Comparison of ENCODE assay signal across 16 cellular contexts in the genomic region with DNA sequence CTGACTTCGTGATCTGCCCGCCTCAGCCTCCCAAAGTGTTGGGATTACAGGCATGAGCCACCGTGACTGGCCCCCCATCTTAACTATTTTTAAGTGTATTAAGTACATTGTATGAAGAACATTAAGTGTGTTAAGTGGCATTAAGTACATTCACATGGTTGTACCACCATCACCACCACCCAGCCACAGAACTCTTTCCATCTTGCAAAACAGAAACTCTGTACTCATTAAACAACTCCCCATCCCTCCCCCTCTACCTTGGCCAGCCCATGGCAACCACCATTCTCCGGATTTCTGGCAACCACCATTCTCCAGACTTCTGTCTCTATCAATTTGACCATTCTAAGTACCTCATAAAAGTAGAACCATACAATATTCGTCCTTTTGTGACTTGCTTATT.
"Had no signal": no experiment of that assay in that cellular context is flagged by ENCODE, and none has a peak within 500 bp of the region (broad histone marks: within the 10 kb centered on the region; RNA-seq: fewer than 3 reads in every experiment).

No MANE protein-coding gene starts in this region.

- H3K27ac ChIP-seq: upper lobe of right lung, VCaP had no signal

- DNase-seq: activated CD4-positive, alpha-beta T cell treated with anti-CD3 and anti-CD28 coated beads for 1 hour; activated CD8-positive, alpha-beta memory T cell treated with anti-CD3 and anti-CD28 coated beads for 24 hours; activated CD8-positive, alpha-beta memory T cell treated with anti-CD3 and anti-CD28 coated beads, Interleukin-2, amount 50 U/mL, for 48 hours; activated effector memory CD4-positive, alpha-beta T cell treated with anti-CD3 and anti-CD28 coated beads, Interleukin-2, amount 50 U/mL, for 16 hours; activated naive CD4-positive, alpha-beta T cell treated with anti-CD3 and anti-CD28 coated beads, Interleukin-2, amount 50 U/mL, for 16 hours; activated T-cell treated with anti-CD3 and anti-CD28 coated beads, Interleukin-2, amount 50 U/mL, for 48 hours; foreskin fibroblast; glutamatergic neuron; hypothalamus; T-helper 2 cell had no signal

- H3K9me3 ChIP-seq: thoracic aorta, upper lobe of right lung had no signal

- H3K36me3 ChIP-seq: thoracic aorta, upper lobe of right lung had no signal

- ATAC-seq: sciatic nerve, upper lobe of right lung had no signal

- H3K4me3 ChIP-seq: lung, thoracic aorta, upper lobe of right lung had no signal

- FAIRE-seq: keratinocyte had no signal
